In genomic region chr4:41216294-41217019, GRCh38 we compare ENCODE assay signal across 1 cellular context.
TF ChIP-seq lines count a peak whose summit lies in the region.

No MANE protein-coding gene starts in this region.

TF ChIP-seq in GM12878, 131 proteins besides CTCF, POLR2A, EP300 and RAD21 (continued from another document and continues in another):
- TF ChIP-seq ZBTB4 (CRISPR knock-in tag; IDR thresholded peaks at IDR 0.05), result no peak
- TF ChIP-seq ATF2 (IDR thresholded peaks at IDR 0.05; ENCODE audit: low read length), result no peak
- TF ChIP-seq USF1 (IDR thresholded peaks at IDR 0.05; ENCODE audit: borderline replicate concordance, extremely low read length, insufficient read depth, low read depth, low read length), result no peak
- TF ChIP-seq SIN3A (IDR thresholded peaks at IDR 0.05; ENCODE audit: low read depth, low read length), result no peak
- TF ChIP-seq PML (IDR thresholded peaks at IDR 0.05; ENCODE audit: low read length), result peak; percentile 81; the same call in 1 of the 2 replicates
- TF ChIP-seq NFYA (IDR thresholded peaks at IDR 0.05; ENCODE audit: borderline replicate concordance, low read depth, low read length), result no peak
- TF ChIP-seq MEF2A (IDR thresholded peaks at IDR 0.05; ENCODE audit: insufficient read depth, low read depth, low read length), result no peak
- TF ChIP-seq SP1 (IDR thresholded peaks at IDR 0.05; ENCODE audit: low read depth, low read length), result peak; percentile 61
- TF ChIP-seq CHD2 (IDR thresholded peaks at IDR 0.05; ENCODE audit: borderline replicate concordance, low read depth, low read length), result 0 out of 2 replicates have a peak, but pooled peaks have one; percentile 35
- no peak for TF ChIP-seq ZNF384 (IDR thresholded peaks at IDR 0.05; ENCODE audit: borderline replicate concordance, low read depth, low read length)
- TF ChIP-seq EZH2 (IDR thresholded peaks at IDR 0.05; ENCODE audit: borderline replicate concordance, control insufficient read depth, low read depth, low read length), result no peak
- no peak for TF ChIP-seq PRDM15 (CRISPR knock-in tag; IDR thresholded peaks at IDR 0.05)
- TF ChIP-seq RELB (IDR thresholded peaks at IDR 0.05; ENCODE audit: low read depth), result peak; percentile 83
- TF ChIP-seq SREBF1 (IDR thresholded peaks at IDR 0.05; ENCODE audit: low read length), result no peak
- no peak for TF ChIP-seq BCL11A (IDR thresholded peaks at IDR 0.05; ENCODE audit: low read depth, low read length)
- peak; percentile 49; the same call in 1 of the 2 replicates for TF ChIP-seq CREB1 (IDR thresholded peaks at IDR 0.05; ENCODE audit: low read depth)
- peak in 1 of 2 experiments; percentile 39; a peak in 1 of 4 replicates for TF ChIP-seq BHLHE40 (IDR thresholded peaks at IDR 0.05; ENCODE audit: borderline replicate concordance in 1 of 2, low read depth in 2 of 2, low read length in 1 of 2)
- no peak for TF ChIP-seq BMI1 (IDR thresholded peaks at IDR 0.05; ENCODE audit: borderline replicate concordance)
- TF ChIP-seq CREM (IDR thresholded peaks at IDR 0.05; ENCODE audit: low read depth), result peak; percentile 35; the same call in 1 of the 2 replicates
- TF ChIP-seq ZBTB33 (IDR thresholded peaks at IDR 0.05), result no peak
- no peak for TF ChIP-seq FOXM1 (IDR thresholded peaks at IDR 0.05; ENCODE audit: low read depth, low read length)
- TF ChIP-seq CBFB (IDR thresholded peaks at IDR 0.05; ENCODE audit: low read depth), result no peak
- TF ChIP-seq NKRF (conservative IDR thresholded peaks at IDR 0.05), result no peak
- TF ChIP-seq BACH1 (IDR thresholded peaks at IDR 0.05; ENCODE audit: borderline replicate concordance), result peak; percentile 56; the same call in 1 of the 2 replicates
- TF ChIP-seq YBX1 (IDR thresholded peaks at IDR 0.05), result no peak
- no peak for TF ChIP-seq JUNB (IDR thresholded peaks at IDR 0.05)
- TF ChIP-seq SMC3 (IDR thresholded peaks at IDR 0.05; ENCODE audit: borderline replicate concordance, low read length), result no peak; the same call in 1 of the 2 replicates
- no peak for TF ChIP-seq POLR2AphosphoS2 (IDR thresholded peaks at IDR 0.05; ENCODE audit: low read depth, low read length)
- 0 out of 2 replicates have a peak, but pooled peaks have one; percentile 59 for TF ChIP-seq PAX5 (IDR thresholded peaks at IDR 0.05; ENCODE audit: borderline replicate concordance, low read depth, low read length)
- TF ChIP-seq TBL1XR1 (IDR thresholded peaks at IDR 0.05; ENCODE audit: low read depth, low read length), result no peak
- TF ChIP-seq RAD51 (IDR thresholded peaks at IDR 0.05), result no peak
- no peak for TF ChIP-seq NR2F1 (conservative IDR thresholded peaks at IDR 0.05)
- no peak for TF ChIP-seq LARP7 (IDR thresholded peaks at IDR 0.05)
- peak; percentile 39 for TF ChIP-seq KLF5 (IDR thresholded peaks at IDR 0.05; ENCODE audit: partially characterized antibody)
- peak; percentile 86 for TF ChIP-seq NBN (IDR thresholded peaks at IDR 0.05)
- TF ChIP-seq DPF2 (IDR thresholded peaks at IDR 0.05), result no peak
- TF ChIP-seq SRF (IDR thresholded peaks at IDR 0.05; ENCODE audit: low read depth in 2 of 2, low read length in 2 of 2), result 0 out of 4 replicates have a peak, but pooled peaks of 1 of the 2 experiments have one; percentile 34
- peak; percentile 15; the same call in 1 of the 2 replicates for TF ChIP-seq MLLT1 (IDR thresholded peaks at IDR 0.05)
- no peak for TF ChIP-seq ZNF24 (IDR thresholded peaks at IDR 0.05)
- peak; percentile 5 for TF ChIP-seq MEF2B (IDR thresholded peaks at IDR 0.05; ENCODE audit: partially characterized antibody, poor library complexity, severe bottlenecking)
- peak; percentile 68 for TF ChIP-seq E4F1 (IDR thresholded peaks at IDR 0.05; ENCODE audit: borderline replicate concordance, partially characterized antibody)
- TF ChIP-seq SREBF2 (IDR thresholded peaks at IDR 0.05; ENCODE audit: low read length), result no peak
- TF ChIP-seq MYB (IDR thresholded peaks at IDR 0.05; ENCODE audit: borderline replicate concordance, low read depth, low read length), result no peak
- no peak for TF ChIP-seq CHD4 (IDR thresholded peaks at IDR 0.05)
- TF ChIP-seq CBX5 (IDR thresholded peaks at IDR 0.05; ENCODE audit: low read depth), result no peak
- TF ChIP-seq SMARCA5 (IDR thresholded peaks at IDR 0.05), result no peak; the same call in 1 of the 2 replicates
- no peak for TF ChIP-seq SMAD1 (IDR thresholded peaks at IDR 0.05; ENCODE audit: low read depth, partially characterized antibody)
